Comparison of ENCODE assay signal across 16 cellular contexts in genomic region chr6:167970236-167970635, GRCh38. TPM values are rescaled to one million over a fixed set of nuclear protein-coding genes. Genes with fewer than 3 reads are reported as not detected.
DNase-seq lines count a peak whose midpoint lies in the region; ATAC-seq and TF ChIP-seq lines count a peak whose summit lies in the region.
"Had no signal": no experiment of that assay in that cellular context is flagged by ENCODE, and none has a peak within 500 bp of the region (broad histone marks: within the 10 kb centered on the region; RNA-seq: fewer than 3 reads in every experiment).

No MANE protein-coding gene starts in this region.

- intact Hi-C loops in Right ventricle myocardium superior (cut with DNase I), result no loop called here

- no peaks in the 10 kb centered on the region for H3K27me3 ChIP-seq in right atrium auricular region
- H3K27me3 ChIP-seq in GM23248 (replicated peaks; ENCODE audit: insufficient read depth), result no peaks in the 10 kb centered on the region
- H3K27me3 ChIP-seq in HAP-1 (ENCODE audit: low read depth), result no peaks in the 10 kb centered on the region

- H3K27ac ChIP-seq in right atrium auricular region, result peak overlapping the region in 1 of 2 donors; percentile 15
- H3K27ac ChIP-seq in GM23248, result no peak overlapping the region

- H3K36me3 ChIP-seq in right atrium auricular region (peaks cover 46% of the 10 kb centered on the region), GM23248 (ENCODE audit: low read depth) (no peaks in the 10 kb centered on the region), HAP-1 (replicated peaks) (peaks cover 29% of the 10 kb centered on the region)

- ATAC-seq in Right ventricle myocardium superior (ENCODE audit: poor library complexity) (peak; percentile 30), HG02973 (IDR thresholded peaks at IDR 0.05; ENCODE audit: unreplicated experiment) (no peak)
- ATAC-seq: PC-3 had no signal

- H3K4me2 ChIP-seq in GM23248 (ENCODE audit: unreplicated experiment), result no peak overlapping the region

- H3K79me2 ChIP-seq in GM23248 (ENCODE audit: insufficient read depth), result no peaks in the 10 kb centered on the region

- DNase-seq in Right ventricle myocardium superior (no peak), right atrium auricular region (ENCODE audit: low spot score) (no peak), globus pallidus (ENCODE audit: low spot score) (peak; percentile 75), midbrain (lab: John Stamatoyannopoulos, UW) (peak; percentile 23), GM19240 (ENCODE audit: insufficient read length, low spot score) (no peak), GM23248 (no peak), HAP-1 (ENCODE audit: low spot score in 2 of 2) (no peak)
- DNase-seq: 8988T, DMS153, KG1, NCI-H1105, NCI-H1694 treated with DMSO at 0.1 percent for 48 hours, NCI-H446, PC-3 had no signal

- H3K4me1 ChIP-seq in right atrium auricular region (no peaks in the 10 kb centered on the region), GM23248 (ENCODE audit: insufficient read depth) (no peaks in the 10 kb centered on the region), HAP-1 (no peaks in the 10 kb centered on the region)

- H2AFZ ChIP-seq in GM23248, result no peak overlapping the region

- 90 to 92% methylated on average over 10 of the region's 10 CpGs for WGBS in GM23248 (ENCODE audit: low coverage in 1 of 2, low lambda C conversion rate in 2 of 2, missing lambda C conversion rate in 2 of 2), 2 experiments

- H3K9me2 ChIP-seq in GM23248 (ENCODE audit: insufficient read depth), result no peaks in the 10 kb centered on the region

- H3K9me3 ChIP-seq in right atrium auricular region (no peaks in the 10 kb centered on the region), GM23248 (ENCODE audit: low read depth) (no peaks in the 10 kb centered on the region), HAP-1 (no peaks in the 10 kb centered on the region)

- H4K20me1 ChIP-seq in GM23248 (ENCODE audit: insufficient read depth), result no peaks in the 10 kb centered on the region

- no peaks in the 10 kb centered on the region for H3F3A ChIP-seq in GM23248 (ENCODE audit: insufficient read depth)

- in situ Hi-C loops in GM23248 (cut with MboI), result no loop called here
- in situ Hi-C loops in HAP-1 (cut with MboI; ENCODE audit: low sequenced_read_pairs), result no loop called here

- no peak overlapping the region for H3K9ac ChIP-seq in GM23248

- TF ChIP-seq CTCF in right atrium auricular region (IDR thresholded peaks at IDR 0.05), result no peak

- H3K4me3 ChIP-seq in right atrium auricular region (no peak overlapping the region), GM23248 (no peak overlapping the region), HAP-1 (no peak overlapping the region)

RNA-seq across cellular contexts. Expression of gene KIF25, which starts 27.2 kb away (rescaled TPM):
- 0.35 TPM for total RNA-seq in Right ventricle myocardium superior
- not detected for total RNA-seq in right atrium auricular region
- not detected in 2 replicates for total RNA-seq in GM23248 (2014; rRNA removed; shearing (Covaris generic))
- not detected in 2 replicates for polyA plus RNA-seq in GM23248 (2016; fragmentation: Nextera tagmentation; extraction: Ambion mirVana)
- total RNA-seq: M059J, PC-3 had no signal

Comparison
In these comparisons a context has a peak if more than half of its experiments do, and no peak if none do; other contexts are left out.
1. DNase-seq: peak in globus pallidus (single experiment) and midbrain (single experiment); none in Right ventricle myocardium superior (single experiment), right atrium auricular region (single experiment), GM19240 (single experiment), GM23248 (single experiment) and HAP-1 (0 of 2).